In the genomic region with DNA sequence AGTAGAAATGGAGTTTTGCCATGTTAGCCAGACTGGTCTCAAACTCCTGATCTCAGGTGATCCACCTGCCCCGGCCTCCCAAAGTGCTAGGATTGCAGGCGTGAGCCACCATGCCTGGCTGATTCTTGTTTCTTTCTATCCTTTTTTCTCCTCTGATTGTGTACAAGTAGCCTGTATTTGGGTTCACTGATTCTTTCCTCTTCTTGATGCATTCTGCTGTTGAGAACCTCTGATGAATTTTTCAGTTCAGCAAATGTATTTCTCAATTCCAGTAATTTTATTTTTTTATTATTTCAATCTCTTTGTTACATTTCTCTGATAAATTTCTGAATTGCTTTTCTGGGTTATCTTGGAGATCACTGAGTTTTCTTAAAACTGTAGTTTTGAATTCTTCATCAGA, we compare ENCODE assay signal across 9 cellular contexts. TPM values are rescaled to one million over a fixed set of nuclear protein-coding genes. Genes with fewer than 3 reads are reported as not detected.
"Had no signal": no experiment of that assay in that cellular context is flagged by ENCODE, and none has a peak within 500 bp of the region (broad histone marks: within the 10 kb centered on the region; RNA-seq: fewer than 3 reads in every experiment).

No MANE protein-coding gene starts in this region.

- FAIRE-seq: G401.6, GM12878, GM12891, GM12892, GM18507, GM19239 had no signal

- ATAC-seq: GM12878 had no signal

- DNase-seq: GDM1, GF-D8 had no signal

- H3K4me3 ChIP-seq: GM12878 had no signal

RNA-seq across cellular contexts. Expression of a gene that starts 58.8 kb away (rescaled TPM):
- total RNA-seq: G401 had no signal
